In genomic region chr10:124791378-124792348, GRCh38 we compare ENCODE assay signal across 8 cellular contexts. TPM values are rescaled to one million over a fixed set of nuclear protein-coding genes. Genes with fewer than 3 reads are reported as not detected.
DNase-seq lines count a peak whose midpoint lies in the region; ATAC-seq and TF ChIP-seq lines count a peak whose summit lies in the region.

Gene EEF1AKMT2, minus strand, starts transcription at chr10:124791887. Its CDS starts 54 bp downstream, at chr10:124791833.

- H3K4me1 Mint-ChIP-seq in activated T-helper 2 cell treated with anti-CD3 and anti-CD28 coated beads, Interferon-gamma antibody, Interleukin-2, Interleukin-4, amounts not matched to agents 10 μg/mL and 5 μg/mL and 100 μg/mL, durations not matched to agents 14 hours and 24 hours and 36 hours (ENCODE audit: low read depth) = peaks cover 15% of the 10 kb centered on the region
- peaks cover 27% of the 10 kb centered on the region for H3K4me1 Mint-ChIP-seq in nephron progenitor cell
- peaks cover 16% of the 10 kb centered on the region for H3K4me1 Mint-ChIP-seq in stimulated activated naive CD8-positive, alpha-beta T cell treated with anti-CD3 and anti-CD28 coated beads, Interleukin-15, amount 100 ng/mL, for 72 hours

- H3K4me3 Mint-ChIP-seq in activated T-helper 2 cell treated with anti-CD3 and anti-CD28 coated beads, Interferon-gamma antibody, Interleukin-2, Interleukin-4, amounts not matched to agents 10 μg/mL and 5 μg/mL and 100 μg/mL, durations not matched to agents 14 hours and 24 hours and 36 hours (ENCODE audit: low read depth) = peak within 1 kb of the TSS; percentile 97
- peak within 1 kb of the TSS; percentile 95 for H3K4me3 Mint-ChIP-seq in nephron progenitor cell
- peak within 1 kb of the TSS; percentile 90 to 97 for H3K4me3 Mint-ChIP-seq in stimulated activated naive CD8-positive, alpha-beta T cell treated with anti-CD3 and anti-CD28 coated beads, Interleukin-15, amount 100 ng/mL, for 72 hours

- H3K9me2 ChIP-seq in GM23248 (ENCODE audit: insufficient read depth) = no peaks in the 10 kb centered on the region
- H3K9me2 ChIP-seq in Karpas-422 (replicated peaks; ENCODE audit: insufficient read depth, low read length) = no peaks in the 10 kb centered on the region

- intact Hi-C loops in activated T-helper 2 cell treated with anti-CD3 and anti-CD28 coated beads, Interferon-gamma antibody, Interleukin-2, Interleukin-4, amounts not matched to agents 10 μg/mL and 5 μg/mL and 100 μg/mL, durations not matched to agents 14 hours and 24 hours and 36 hours (cut with micrococcal nuclease) = loop anchor here (1.0 to 5.0 kb wide), 3 partner anchors 10 to 94 kb away; partner anchors contain the start of genes ABRAXAS2 and FAM53B

- TF ChIP-seq CTCF in RWPE2 (IDR thresholded peaks at IDR 0.05; ENCODE audit: poor library complexity, severe bottlenecking) (peak; percentile 26), fibroblast of pulmonary artery (IDR thresholded peaks at IDR 0.05; ENCODE audit: low read length, missing control alignments) (no peak), nephron progenitor cell (IDR thresholded peaks at IDR 0.05) (no peak)

- H3K79me2 ChIP-seq in GM23248 (ENCODE audit: insufficient read depth) (peaks cover 45% of the 10 kb centered on the region), Karpas-422 (ENCODE audit: low read length) (peaks cover 39% of the 10 kb centered on the region)

- H2AFZ ChIP-seq in GM23248 (peak within 1 kb of the TSS; percentile 97), Karpas-422 (ENCODE audit: low read length) (peak within 1 kb of the TSS; percentile 97)

- H3K4me2 ChIP-seq in GM23248 (ENCODE audit: unreplicated experiment) = peak within 1 kb of the TSS; percentile 82
- peak within 1 kb of the TSS; percentile 89 for H3K4me2 ChIP-seq in Karpas-422 (ENCODE audit: low read depth, low read length, poor library complexity, severe bottlenecking)

- in situ Hi-C loops in GM23248 (cut with MboI) = no loop called here

- H3K27ac ChIP-seq in GM23248 (peak within 1 kb of the TSS; percentile 83), Karpas-422 (ENCODE audit: low read length) (peak within 1 kb of the TSS; percentile 73), RWPE2 (ENCODE audit: poor library complexity, severe bottlenecking) (peak within 1 kb of the TSS; percentile 60)

- H3K9me3 ChIP-seq in GM23248 (ENCODE audit: low read depth) = no peaks in the 10 kb centered on the region
- no peaks in the 10 kb centered on the region for H3K9me3 ChIP-seq in Karpas-422 (ENCODE audit: low read length)
- peaks cover 3% of the 10 kb centered on the region for H3K9me3 ChIP-seq in RWPE2 (ENCODE audit: severe bottlenecking)

- peak; percentile 97 for ATAC-seq in RWPE2 (ENCODE audit: low read depth)
- peak; percentile 99 for ATAC-seq in stimulated activated naive CD8-positive, alpha-beta T cell treated with anti-CD3 and anti-CD28 coated beads, Interleukin-15, amount 100 ng/mL, for 72 hours

- peaks cover 25% of the 10 kb centered on the region for H3K36me3 Mint-ChIP-seq in activated T-helper 2 cell treated with anti-CD3 and anti-CD28 coated beads, Interferon-gamma antibody, Interleukin-2, Interleukin-4, amounts not matched to agents 10 μg/mL and 5 μg/mL and 100 μg/mL, durations not matched to agents 14 hours and 24 hours and 36 hours (ENCODE audit: low read depth)
- peaks cover 27% of the 10 kb centered on the region for H3K36me3 Mint-ChIP-seq in nephron progenitor cell (ENCODE audit: low read depth)

- H3K27me3 ChIP-seq in GM23248 (replicated peaks; ENCODE audit: insufficient read depth) (no peaks in the 10 kb centered on the region), Karpas-422 (ENCODE audit: low read length) (no peaks in the 10 kb centered on the region), RWPE2 (ENCODE audit: insufficient read depth, poor library complexity, severe bottlenecking) (no peaks in the 10 kb centered on the region)

- H3F3A ChIP-seq in GM23248 (ENCODE audit: insufficient read depth) = no peaks in the 10 kb centered on the region

- H3K9me3 Mint-ChIP-seq in activated T-helper 2 cell treated with anti-CD3 and anti-CD28 coated beads, Interferon-gamma antibody, Interleukin-2, Interleukin-4, amounts not matched to agents 10 μg/mL and 5 μg/mL and 100 μg/mL, durations not matched to agents 14 hours and 24 hours and 36 hours = no peaks in the 10 kb centered on the region
- peaks cover 3% of the 10 kb centered on the region for H3K9me3 Mint-ChIP-seq in nephron progenitor cell
- no peaks in the 10 kb centered on the region for H3K9me3 Mint-ChIP-seq in stimulated activated naive CD8-positive, alpha-beta T cell treated with anti-CD3 and anti-CD28 coated beads, Interleukin-15, amount 100 ng/mL, for 72 hours

- H3K4me3 ChIP-seq in GM23248 = peak within 1 kb of the TSS; percentile 90
- peak within 1 kb of the TSS; percentile 88 for H3K4me3 ChIP-seq in Karpas-422 (ENCODE audit: low read length)
- peak within 1 kb of the TSS; percentile 96 for H3K4me3 ChIP-seq in RWPE2 (ENCODE audit: severe bottlenecking)
- peak within 1 kb of the TSS; percentile 94 for H3K4me3 ChIP-seq in fibroblast of pulmonary artery (replicated peaks; ENCODE audit: low read depth, low read length)

- peak within 1 kb of the TSS; percentile 97 for H3K9ac ChIP-seq in GM23248
- peak within 1 kb of the TSS; percentile 92 for H3K9ac ChIP-seq in Karpas-422 (ENCODE audit: low read length)

- WGBS in GM23248 (ENCODE audit: low coverage in 1 of 2, low lambda C conversion rate in 2 of 2, missing lambda C conversion rate in 2 of 2), 2 experiments = 1 to 2% methylated on average over 64 to 70 of the region's 90 CpGs

- peak within 1 kb of the TSS; percentile 95 for H3K27ac Mint-ChIP-seq in activated T-helper 2 cell treated with anti-CD3 and anti-CD28 coated beads, Interferon-gamma antibody, Interleukin-2, Interleukin-4, amounts not matched to agents 10 μg/mL and 5 μg/mL and 100 μg/mL, durations not matched to agents 14 hours and 24 hours and 36 hours
- H3K27ac Mint-ChIP-seq in nephron progenitor cell = peak within 1 kb of the TSS; percentile 88
- peak within 1 kb of the TSS; percentile 98 for H3K27ac Mint-ChIP-seq in stimulated activated naive CD8-positive, alpha-beta T cell treated with anti-CD3 and anti-CD28 coated beads, Interleukin-15, amount 100 ng/mL, for 72 hours

- H4K20me1 ChIP-seq in GM23248 (ENCODE audit: insufficient read depth) = no peaks in the 10 kb centered on the region
- H4K20me1 ChIP-seq in Karpas-422 (ENCODE audit: insufficient read depth, low read depth, low read length) = no peaks in the 10 kb centered on the region

- H3K27me3 Mint-ChIP-seq in activated T-helper 2 cell treated with anti-CD3 and anti-CD28 coated beads, Interferon-gamma antibody, Interleukin-2, Interleukin-4, amounts not matched to agents 10 μg/mL and 5 μg/mL and 100 μg/mL, durations not matched to agents 14 hours and 24 hours and 36 hours (ENCODE audit: low read depth) = peaks cover 7% of the 10 kb centered on the region
- peaks cover 2% of the 10 kb centered on the region for H3K27me3 Mint-ChIP-seq in nephron progenitor cell (ENCODE audit: low read depth, poor library complexity)
- no peaks in the 10 kb centered on the region for H3K27me3 Mint-ChIP-seq in stimulated activated naive CD8-positive, alpha-beta T cell treated with anti-CD3 and anti-CD28 coated beads, Interleukin-15, amount 100 ng/mL, for 72 hours

- H3K4me1 ChIP-seq in GM23248 (ENCODE audit: insufficient read depth) (no peaks in the 10 kb centered on the region), Karpas-422 (ENCODE audit: low read length) (peaks cover 7% of the 10 kb centered on the region), RWPE2 (ENCODE audit: insufficient read depth, poor library complexity, severe bottlenecking) (peaks cover 7% of the 10 kb centered on the region)

- H3K36me3 ChIP-seq in GM23248 (ENCODE audit: low read depth) (peaks cover 13% of the 10 kb centered on the region; the same call in 1 of the 2 replicates), Karpas-422 (ENCODE audit: insufficient read depth, low read length) (peaks cover 20% of the 10 kb centered on the region; the same call in 1 of the 2 replicates), RWPE2 (ENCODE audit: low read depth) (peaks cover 22% of the 10 kb centered on the region)

- peak; percentile 84 for DNase-seq in EL
- DNase-seq in GM23248 = peak; percentile 88
- DNase-seq in Karpas-422 = peak; percentile 95
- DNase-seq in RWPE2 (ENCODE audit: low spot score) = peak; percentile 73
- peak; percentile 77 for DNase-seq in activated T-helper 2 cell treated with anti-CD3 and anti-CD28 coated beads, Interferon-gamma antibody, Interleukin-2, Interleukin-4, amounts not matched to agents 10 μg/mL and 5 μg/mL and 100 μg/mL, durations not matched to agents 14 hours and 24 hours and 36 hours (ENCODE audit: low spot score)
- DNase-seq in fibroblast of pulmonary artery (ENCODE audit: low read depth) = peak; percentile 84
- DNase-seq in nephron progenitor cell = peak; percentile 91
- DNase-seq in stimulated activated naive CD8-positive, alpha-beta T cell treated with anti-CD3 and anti-CD28 coated beads, Interleukin-15, amount 100 ng/mL, for 72 hours = peak; percentile 90 to 91

RNA-seq across cellular contexts. Expression of gene EEF1AKMT2, which starts in this region (rescaled TPM):
- total RNA-seq in GM23248 (2014; rRNA removed; shearing (Covaris generic)) = 19.6 and 24.0 TPM in 2 replicates
- 25.4 and 27.4 TPM in 2 replicates for polyA plus RNA-seq in GM23248 (2016; fragmentation: Nextera tagmentation; extraction: Ambion mirVana)
- 24.9 and 38.3 TPM in 2 replicates for total RNA-seq in Karpas-422 (2014; rRNA removed; shearing (Covaris generic); ENCODE audit: low replicate concordance)
- total RNA-seq in activated T-helper 2 cell treated with anti-CD3 and anti-CD28 coated beads, Interferon-gamma antibody, Interleukin-2, Interleukin-4, amounts not matched to agents 10 μg/mL and 5 μg/mL and 100 μg/mL, durations not matched to agents 14 hours and 24 hours and 36 hours = 20.9 and 21.0 TPM in 2 replicates

Comparison
In these comparisons a context has a peak if more than half of its experiments do, and no peak if none do; other contexts are left out.
1. Peak in every context shown above with its lines: DNase-seq, ATAC-seq, H3K4me3 ChIP-seq and H3K27ac ChIP-seq.